In genomic region chr7:108014747-108015682, GRCh38 we compare ENCODE assay signal across 1 cellular context.
A peak's percentile ranks its signal among the peaks of the same experiment; 100 is the strongest.
TF ChIP-seq lines count a peak whose summit lies in the region.

No MANE protein-coding gene starts in this region.

TF ChIP-seq in HepG2, 621 proteins besides CTCF, POLR2A, EP300 and RAD21 (continued from another document):
- no peak for TF ChIP-seq E2F5 (CRISPR knock-in tag; conservative IDR thresholded peaks at IDR 0.05)
- TF ChIP-seq PHF5A (CRISPR knock-in tag; IDR thresholded peaks at IDR 0.05; ENCODE audit: low read depth, unreplicated experiment) = peak; percentile 69
- no peak for TF ChIP-seq SALL1 (CRISPR knock-in tag; IDR thresholded peaks at IDR 0.05)
- no peak for TF ChIP-seq ZNF549 (CRISPR knock-in tag; IDR thresholded peaks at IDR 0.05)
- no peak for TF ChIP-seq SUZ12 (IDR thresholded peaks at IDR 0.05; ENCODE audit: low read depth, low read length)
- TF ChIP-seq ZNF567 (CRISPR knock-in tag; IDR thresholded peaks at IDR 0.05; ENCODE audit: borderline replicate concordance) = no peak
- no peak for TF ChIP-seq ETV5 (CRISPR knock-in tag; IDR thresholded peaks at IDR 0.05; ENCODE audit: borderline replicate concordance)
